Comparison of ENCODE assay signal across 1 cellular context in genomic region chr3:52153389-52154096, GRCh38.
TF ChIP-seq lines count a peak whose summit lies in the region.

No MANE protein-coding gene starts in this region.

TF ChIP-seq in K562, 482 proteins besides CTCF, POLR2A, EP300 and RAD21 (continued from another document):
- TF ChIP-seq ATF6 (CRISPR knock-in tag; IDR thresholded peaks at IDR 0.05) (no peak), NR4A1 (CRISPR knock-in tag; IDR thresholded peaks at IDR 0.05) (no peak), NR4A1 (tag; IDR thresholded peaks at IDR 0.05) (no peak), FOXP1 (CRISPR knock-in tag; IDR thresholded peaks at IDR 0.05) (no peak), TBL1XR1 (IDR thresholded peaks at IDR 0.05; ENCODE audit: low read length in 2 of 2) (no peak), PRDM10 (IDR thresholded peaks at IDR 0.05; ENCODE audit: partially characterized antibody) (peak; percentile 84), NFIX (CRISPR knock-in tag; IDR thresholded peaks at IDR 0.05; ENCODE audit: low read depth) (no peak), BDP1 (IDR thresholded peaks at IDR 0.05; ENCODE audit: insufficient read depth, insufficient read length) (no peak), HEY1 (CRISPR knock-in tag; IDR thresholded peaks at IDR 0.05; ENCODE audit: borderline replicate concordance) (no peak), STAT6 (CRISPR knock-in tag; IDR thresholded peaks at IDR 0.05) (no peak), LCOR (CRISPR knock-in tag; IDR thresholded peaks at IDR 0.05) (0 out of 2 replicates have a peak, but pooled peaks have one; percentile 52), ZBTB8A (IDR thresholded peaks at IDR 0.05; ENCODE audit: partially characterized antibody) (no peak), NRF1 (conservative IDR thresholded peaks at IDR 0.05 in 1 of 2, IDR thresholded peaks at IDR 0.05 in 1 of 2) (0 out of 4 replicates have a peak, but pooled peaks of 1 of the 2 experiments have one; percentile 10), NCOA4 (IDR thresholded peaks at IDR 0.05; ENCODE audit: partially characterized antibody) (no peak), POLR2B (IDR thresholded peaks at IDR 0.05; ENCODE audit: low read depth, partially characterized antibody) (no peak), ZBTB43 (CRISPR knock-in tag; IDR thresholded peaks at IDR 0.05) (no peak), MAX (CRISPR knock-in tag; IDR thresholded peaks at IDR 0.05) (no peak)
